ENCODE assay signal across 19 cellular contexts in the genomic region with DNA sequence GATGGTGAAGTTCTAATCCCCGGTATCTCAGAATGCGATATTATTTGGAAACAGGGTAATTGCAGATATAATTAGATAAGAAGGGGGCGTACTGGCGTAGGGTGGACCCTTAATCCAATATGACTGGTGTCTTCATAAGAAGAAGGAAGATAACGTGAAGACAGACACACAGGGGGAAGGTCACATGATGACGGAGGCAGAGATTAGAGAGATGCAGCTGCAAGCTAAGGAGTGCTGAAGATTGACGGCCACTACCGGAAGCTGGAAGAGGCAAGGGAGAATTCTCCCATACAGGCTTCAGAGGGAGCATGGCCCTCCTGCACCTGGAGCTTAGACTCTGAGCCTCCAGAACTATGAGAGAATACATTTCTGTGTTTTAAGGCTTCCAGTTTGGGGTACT. TPM values are rescaled to one million over a fixed set of nuclear protein-coding genes. Genes with fewer than 3 reads are reported as not detected.
DNase-seq lines count a peak whose midpoint lies in the region; FAIRE-seq and TF ChIP-seq lines count a peak whose summit lies in the region.
"Had no signal": no experiment of that assay in that cellular context is flagged by ENCODE, and none has a peak within 500 bp of the region (broad histone marks: within the 10 kb centered on the region; RNA-seq: fewer than 3 reads in every experiment).

No MANE protein-coding gene starts in this region.

- H3K4me3 ChIP-seq in ACC112 (ENCODE audit: low read depth, low read length) (no peak overlapping the region), vagina (no peak overlapping the region)
- H3K4me3 ChIP-seq: Peyer's patch, SJCRH30 had no signal

- H3K36me3 ChIP-seq in ACC112 (ENCODE audit: insufficient read depth, low read length) (no peaks in the 10 kb centered on the region), vagina (no peaks in the 10 kb centered on the region)
- H3K36me3 ChIP-seq: SJCRH30 had no signal

- H3K27me3 ChIP-seq in ACC112 (ENCODE audit: insufficient read depth, low read length) (no peaks in the 10 kb centered on the region), vagina (no peaks in the 10 kb centered on the region)
- H3K27me3 ChIP-seq: Peyer's patch, SJCRH30 had no signal

- H3K27ac ChIP-seq in ACC112 (ENCODE audit: low read depth, low read length) (peak overlapping the region; percentile 29; the same call in 1 of the 2 replicates), vagina (no peak overlapping the region)
- H3K27ac ChIP-seq: Peyer's patch, SJCRH30 had no signal

- no peak overlapping the region for H2AFZ ChIP-seq in ACC112 (ENCODE audit: low read length, unreplicated experiment)

- peak; percentile 13 for FAIRE-seq in GM12891 (lab: Jason Lieb, UNC)
- FAIRE-seq: A204.1 had no signal

- no peak for TF ChIP-seq CTCF in vagina (IDR thresholded peaks at IDR 0.05)

- DNase-seq in GM12891 (ENCODE audit: insufficient read length, low spot score) (no peak), amniotic epithelial cell (ENCODE audit: low read depth) (peak; percentile 29), mesenteric fat pad (ENCODE audit: low spot score) (peak; percentile 11), cerebellum (ENCODE audit: low spot score) (no peak), kidney glomerular epithelial cell (lab: John Stamatoyannopoulos, UW) (no peak), vagina (ENCODE audit: extremely low spot score in 2 of 2) (no peak)
- DNase-seq: COR-L47, DMS79, H9, HFFc6, KBM-7, NCI-H1092, NCI-H1436, NCI-H187 treated with DMSO at 0.1 percent for 48 hours, NCI-H2107, Peyer's patch, SJCRH30 had no signal

- peaks cover 4% of the 10 kb centered on the region for H3K9me3 ChIP-seq in vagina
- H3K9me3 ChIP-seq: SJCRH30 had no signal

- peaks cover 56% of the 10 kb centered on the region for H3K4me1 ChIP-seq in ACC112 (ENCODE audit: control insufficient read depth, insufficient read depth, low read length, unreplicated experiment)
- H3K4me1 ChIP-seq in vagina = no peaks in the 10 kb centered on the region
- H3K4me1 ChIP-seq: Peyer's patch, SJCRH30 had no signal

- H3K79me2 ChIP-seq in ACC112 (ENCODE audit: control insufficient read depth, insufficient read depth, low read length, unreplicated experiment) = no peaks in the 10 kb centered on the region

- TF ChIP-seq POLR2A in GM12891 (IDR thresholded peaks at IDR 0.05; ENCODE audit: low read depth, low read length) (no peak), vagina (IDR thresholded peaks at IDR 0.05) (no peak)

- intact Hi-C loops in vagina (cut with DNase I) = no loop called here

TF ChIP-seq in GM12891, 5 proteins besides CTCF, POLR2A, EP300 and RAD21:
- no peak for TF ChIP-seq POU2F2 (IDR thresholded peaks at IDR 0.05; ENCODE audit: low read depth, low read length)
- no peak for TF ChIP-seq PAX5 (IDR thresholded peaks at IDR 0.05; ENCODE audit: insufficient read depth, low read length, severe bottlenecking)
- no peak for TF ChIP-seq TAF1 (IDR thresholded peaks at IDR 0.05; ENCODE audit: low read depth, low read length)
- TF ChIP-seq POLR2AphosphoS5 (IDR thresholded peaks at IDR 0.05; ENCODE audit: low read depth, low read length) = no peak
- no peak for TF ChIP-seq SPI1 (IDR thresholded peaks at IDR 0.05; ENCODE audit: low read depth, low read length)

RNA-seq across cellular contexts. Expression of a gene that starts 54.8 kb away (rescaled TPM):
- polyA plus RNA-seq in GM12891 (2012; ENCODE audit: low read depth, missing spikeins) = 1.2 TPM
- total RNA-seq in mesenteric fat pad = 2.5 TPM
- 194 TPM for total RNA-seq in cerebellum
- 2.7 TPM for total RNA-seq in vagina

Comparison
In these comparisons a context has a peak if more than half of its experiments do, and no peak if none do; other contexts are left out.
1. DNase-seq: peak in amniotic epithelial cell (single experiment) and mesenteric fat pad (single experiment); none in GM12891 (single experiment), cerebellum (single experiment), kidney glomerular epithelial cell (single experiment) and vagina (0 of 2).
2. RNA of a gene that starts 54.8 kb away (total RNA-seq): 194 TPM in cerebellum (single experiment); 2.7 TPM in vagina (single experiment) and 2.5 TPM in mesenteric fat pad (single experiment); every median in the first group is over 10 times any median in the second.